19 cellular contexts compared by ENCODE assay signal in genomic region chr2:107721178-107721577, GRCh38.
"Had no signal": no experiment of that assay in that cellular context is flagged by ENCODE, and none has a peak within 500 bp of the region (broad histone marks: within the 10 kb centered on the region; RNA-seq: fewer than 3 reads in every experiment).

No MANE protein-coding gene starts in this region.

- H3K27me3 ChIP-seq: ascending aorta, esophagus squamous epithelium, right lobe of liver, testis, transverse colon had no signal

- H3K4me3 ChIP-seq: ascending aorta, esophagus squamous epithelium, right lobe of liver, testis, transverse colon had no signal

- DNase-seq: activated CD4-positive, alpha-beta T cell treated with anti-CD3 and anti-CD28 coated beads for 48 hours; activated CD4-positive, alpha-beta T cell treated with anti-CD3 and anti-CD28 coated beads, Interleukin-2, amount 50 U/mL, for 48 hours; activated CD8-positive, alpha-beta memory T cell treated with anti-CD3 and anti-CD28 coated beads for 24 hours; activated effector memory CD4-positive, alpha-beta T cell treated with anti-CD3 and anti-CD28 coated beads, Interleukin-2, amount 50 U/mL, for 16 hours; activated naive CD4-positive, alpha-beta T cell treated with anti-CD3 and anti-CD28 coated beads, Interleukin-2, amount 10 ng/mL, durations not matched to agents 7 days and 5 days; activated naive CD8-positive, alpha-beta T cell treated with anti-CD3 and anti-CD28 coated beads, Interleukin-2, amount 10 ng/mL, durations not matched to agents 7 days and 5 days; activated T-cell treated with anti-CD3 and anti-CD28 coated beads, Interleukin-2, amount 50 U/mL, for 1 hour; caudate nucleus; esophagus squamous epithelium; left cardiac atrium; left ventricle myocardium superior; posterior cingulate gyrus; right lobe of liver; stimulated activated CD4-positive, alpha-beta T cell treated with anti-CD3 and anti-CD28 coated beads, Interleukin-2, amount 100 ng/mL, for 48 hours; stimulated activated naive CD8-positive, alpha-beta T cell treated with anti-CD3 and anti-CD28 coated beads, Interleukin-15, Interleukin-2, amounts not matched to agents 100 U/mL and 50 U/mL, for 24 hours; testis; transverse colon; WERI-Rb-1 had no signal

- H3K36me3 ChIP-seq: ascending aorta, esophagus squamous epithelium, right lobe of liver, transverse colon, WERI-Rb-1 had no signal

- H3K27ac ChIP-seq: ascending aorta, esophagus squamous epithelium, right lobe of liver, testis, transverse colon, WERI-Rb-1 had no signal

- H3K9me3 ChIP-seq: ascending aorta, esophagus squamous epithelium, right lobe of liver, testis, transverse colon had no signal

- H3K4me1 ChIP-seq: ascending aorta, esophagus squamous epithelium, right lobe of liver, testis, transverse colon had no signal
